In the genomic region with DNA sequence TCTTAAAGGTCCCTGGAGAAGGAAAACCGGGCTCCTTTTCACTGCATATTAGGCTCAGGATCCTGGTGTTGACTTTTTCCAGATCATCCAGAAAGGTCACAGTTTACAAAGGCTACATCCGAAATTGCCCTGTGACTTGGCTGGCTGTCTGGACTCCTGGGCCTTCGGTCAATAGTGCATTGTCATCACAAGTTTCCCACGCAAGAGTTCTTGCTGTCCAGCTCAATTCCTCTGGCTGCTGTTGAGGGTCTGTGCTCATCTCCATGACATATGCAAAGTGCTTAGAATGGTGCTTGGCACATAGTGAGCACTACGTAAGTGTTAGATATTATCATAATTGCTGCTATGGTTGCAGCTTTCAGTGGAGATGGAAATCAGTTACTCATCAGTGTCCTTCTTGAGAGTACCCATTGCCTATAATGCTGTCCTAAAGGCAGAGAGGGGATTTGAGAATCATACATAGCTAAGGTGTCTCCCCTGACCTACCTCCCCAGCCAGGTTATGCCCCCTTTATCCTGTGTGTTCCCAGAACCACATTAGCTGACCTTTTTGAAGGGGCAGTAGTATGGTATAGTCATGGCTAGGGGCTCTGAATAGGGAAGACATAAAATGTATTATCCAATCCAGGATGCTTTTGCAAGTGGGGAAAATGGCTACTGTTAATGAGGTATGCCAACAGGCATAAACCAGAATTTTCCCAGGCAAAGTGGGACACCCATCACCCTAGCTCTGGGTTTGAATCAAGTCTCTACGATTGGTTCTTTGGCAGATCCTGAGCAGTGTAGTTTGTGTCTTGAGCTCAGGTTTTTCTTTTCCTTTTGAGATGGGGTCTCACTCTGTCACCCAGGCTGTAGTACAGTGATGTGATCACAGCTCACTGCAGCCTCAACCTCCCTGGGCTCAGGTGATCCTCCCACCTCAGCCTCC, we compare ENCODE assay signal across 1 cellular context.
TF ChIP-seq lines count a peak whose summit lies in the region.

No MANE protein-coding gene starts in this region.

TF ChIP-seq in K562, 482 proteins besides CTCF, POLR2A, EP300 and RAD21 (continued from another document and continues in another):
- TF ChIP-seq, protein P1, sequence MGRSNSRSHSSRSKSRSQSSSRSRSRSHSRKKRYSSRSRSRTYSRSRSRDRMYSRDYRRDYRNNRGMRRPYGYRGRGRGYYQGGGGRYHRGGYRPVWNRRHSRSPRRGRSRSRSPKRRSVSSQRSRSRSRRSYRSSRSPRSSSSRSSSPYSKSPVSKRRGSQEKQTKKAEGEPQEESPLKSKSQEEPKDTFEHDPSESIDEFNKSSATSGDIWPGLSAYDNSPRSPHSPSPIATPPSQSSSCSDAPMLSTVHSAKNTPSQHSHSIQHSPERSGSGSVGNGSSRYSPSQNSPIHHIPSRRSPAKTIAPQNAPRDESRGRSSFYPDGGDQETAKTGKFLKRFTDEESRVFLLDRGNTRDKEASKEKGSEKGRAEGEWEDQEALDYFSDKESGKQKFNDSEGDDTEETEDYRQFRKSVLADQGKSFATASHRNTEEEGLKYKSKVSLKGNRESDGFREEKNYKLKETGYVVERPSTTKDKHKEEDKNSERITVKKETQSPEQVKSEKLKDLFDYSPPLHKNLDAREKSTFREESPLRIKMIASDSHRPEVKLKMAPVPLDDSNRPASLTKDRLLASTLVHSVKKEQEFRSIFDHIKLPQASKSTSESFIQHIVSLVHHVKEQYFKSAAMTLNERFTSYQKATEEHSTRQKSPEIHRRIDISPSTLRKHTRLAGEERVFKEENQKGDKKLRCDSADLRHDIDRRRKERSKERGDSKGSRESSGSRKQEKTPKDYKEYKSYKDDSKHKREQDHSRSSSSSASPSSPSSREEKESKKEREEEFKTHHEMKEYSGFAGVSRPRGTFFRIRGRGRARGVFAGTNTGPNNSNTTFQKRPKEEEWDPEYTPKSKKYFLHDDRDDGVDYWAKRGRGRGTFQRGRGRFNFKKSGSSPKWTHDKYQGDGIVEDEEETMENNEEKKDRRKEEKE (IDR thresholded peaks at IDR 0.05; ENCODE audit: borderline replicate concordance in 1 of 2, control insufficient read depth in 1 of 2, low read depth in 2 of 2, low read length in 1 of 2), result no peak
- TF ChIP-seq RFX1 (IDR thresholded peaks at IDR 0.05) (peak; percentile 28; the same call in 1 of the 2 replicates), ZNF316 (IDR thresholded peaks at IDR 0.05) (peak; percentile 88), ASH1L (IDR thresholded peaks at IDR 0.05; ENCODE audit: borderline replicate concordance, low read depth, partially characterized antibody) (no peak), ZNF79 (CRISPR knock-in tag; IDR thresholded peaks at IDR 0.05; ENCODE audit: low read depth) (no peak), TCFL5 (CRISPR knock-in tag; conservative IDR thresholded peaks at IDR 0.05) (no peak), HNRNPK (IDR thresholded peaks at IDR 0.05; ENCODE audit: low read depth, low read length, poor library complexity, severe bottlenecking) (no peak), NFRKB (IDR thresholded peaks at IDR 0.05; ENCODE audit: low read depth) (no peak), NCOA2 (IDR thresholded peaks at IDR 0.05; ENCODE audit: partially characterized antibody in 2 of 2) (no peak), NFIX (CRISPR knock-in tag; IDR thresholded peaks at IDR 0.05; ENCODE audit: low read depth) (no peak), PHB (CRISPR knock-in tag; IDR thresholded peaks at IDR 0.05) (no peak), TAF1 (IDR thresholded peaks at IDR 0.05; ENCODE audit: control insufficient read depth, extremely low read depth, insufficient read depth, low read length, severe bottlenecking) (no peak), ZBTB1 (CRISPR knock-in tag; IDR thresholded peaks at IDR 0.05; ENCODE audit: borderline replicate concordance, low read depth) (no peak), ETV1 (tag; conservative IDR thresholded peaks at IDR 0.05; ENCODE audit: low read depth) (no peak), SRSF1 (IDR thresholded peaks at IDR 0.05; ENCODE audit: low read depth, low read length) (no peak), NFE2L1 (tag; IDR thresholded peaks at IDR 0.05; ENCODE audit: borderline replicate concordance, low read depth) (0 out of 2 replicates have a peak, but pooled peaks have one; percentile 9), GABPA (tag; conservative IDR thresholded peaks at IDR 0.05; ENCODE audit: low read depth) (no peak), EGR1 (conservative IDR thresholded peaks at IDR 0.05) (no peak), ZNF121 (CRISPR knock-in tag; conservative IDR thresholded peaks at IDR 0.05) (no peak), HEY1 (CRISPR knock-in tag; IDR thresholded peaks at IDR 0.05; ENCODE audit: borderline replicate concordance) (no peak), C11orf30 (IDR thresholded peaks at IDR 0.05; ENCODE audit: low read depth) (peak; percentile 83), LCOR (CRISPR knock-in tag; IDR thresholded peaks at IDR 0.05) (no peak), LEF1 (IDR thresholded peaks at IDR 0.05) (no peak), ZNF197 (CRISPR knock-in tag; IDR thresholded peaks at IDR 0.05; ENCODE audit: low read depth) (no peak), CCNT2 (IDR thresholded peaks at IDR 0.05; ENCODE audit: borderline replicate concordance, extremely low read depth, insufficient read length, low read depth, low read length) (no peak), RHOXF2B (CRISPR knock-in tag; conservative IDR thresholded peaks at IDR 0.05) (no peak), ZNF311 (CRISPR knock-in tag; IDR thresholded peaks at IDR 0.05) (no peak), NBN (IDR thresholded peaks at IDR 0.05; ENCODE audit: low read depth) (no peak), ZNF354B (CRISPR knock-in tag; IDR thresholded peaks at IDR 0.05) (no peak), TAL1 (IDR thresholded peaks at IDR 0.05) (no peak), SRSF3 (IDR thresholded peaks at IDR 0.05; ENCODE audit: insufficient read depth, low read length) (no peak)
- TF ChIP-seq, protein P2, sequence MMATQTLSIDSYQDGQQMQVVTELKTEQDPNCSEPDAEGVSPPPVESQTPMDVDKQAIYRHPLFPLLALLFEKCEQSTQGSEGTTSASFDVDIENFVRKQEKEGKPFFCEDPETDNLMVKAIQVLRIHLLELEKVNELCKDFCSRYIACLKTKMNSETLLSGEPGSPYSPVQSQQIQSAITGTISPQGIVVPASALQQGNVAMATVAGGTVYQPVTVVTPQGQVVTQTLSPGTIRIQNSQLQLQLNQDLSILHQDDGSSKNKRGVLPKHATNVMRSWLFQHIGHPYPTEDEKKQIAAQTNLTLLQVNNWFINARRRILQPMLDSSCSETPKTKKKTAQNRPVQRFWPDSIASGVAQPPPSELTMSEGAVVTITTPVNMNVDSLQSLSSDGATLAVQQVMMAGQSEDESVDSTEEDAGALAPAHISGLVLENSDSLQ (IDR thresholded peaks at IDR 0.05), result no peak
- TF ChIP-seq, protein P3, sequence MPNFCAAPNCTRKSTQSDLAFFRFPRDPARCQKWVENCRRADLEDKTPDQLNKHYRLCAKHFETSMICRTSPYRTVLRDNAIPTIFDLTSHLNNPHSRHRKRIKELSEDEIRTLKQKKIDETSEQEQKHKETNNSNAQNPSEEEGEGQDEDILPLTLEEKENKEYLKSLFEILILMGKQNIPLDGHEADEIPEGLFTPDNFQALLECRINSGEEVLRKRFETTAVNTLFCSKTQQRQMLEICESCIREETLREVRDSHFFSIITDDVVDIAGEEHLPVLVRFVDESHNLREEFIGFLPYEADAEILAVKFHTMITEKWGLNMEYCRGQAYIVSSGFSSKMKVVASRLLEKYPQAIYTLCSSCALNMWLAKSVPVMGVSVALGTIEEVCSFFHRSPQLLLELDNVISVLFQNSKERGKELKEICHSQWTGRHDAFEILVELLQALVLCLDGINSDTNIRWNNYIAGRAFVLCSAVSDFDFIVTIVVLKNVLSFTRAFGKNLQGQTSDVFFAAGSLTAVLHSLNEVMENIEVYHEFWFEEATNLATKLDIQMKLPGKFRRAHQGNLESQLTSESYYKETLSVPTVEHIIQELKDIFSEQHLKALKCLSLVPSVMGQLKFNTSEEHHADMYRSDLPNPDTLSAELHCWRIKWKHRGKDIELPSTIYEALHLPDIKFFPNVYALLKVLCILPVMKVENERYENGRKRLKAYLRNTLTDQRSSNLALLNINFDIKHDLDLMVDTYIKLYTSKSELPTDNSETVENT (CRISPR knock-in tag; IDR thresholded peaks at IDR 0.05), result no peak
- TF ChIP-seq, protein P4, sequence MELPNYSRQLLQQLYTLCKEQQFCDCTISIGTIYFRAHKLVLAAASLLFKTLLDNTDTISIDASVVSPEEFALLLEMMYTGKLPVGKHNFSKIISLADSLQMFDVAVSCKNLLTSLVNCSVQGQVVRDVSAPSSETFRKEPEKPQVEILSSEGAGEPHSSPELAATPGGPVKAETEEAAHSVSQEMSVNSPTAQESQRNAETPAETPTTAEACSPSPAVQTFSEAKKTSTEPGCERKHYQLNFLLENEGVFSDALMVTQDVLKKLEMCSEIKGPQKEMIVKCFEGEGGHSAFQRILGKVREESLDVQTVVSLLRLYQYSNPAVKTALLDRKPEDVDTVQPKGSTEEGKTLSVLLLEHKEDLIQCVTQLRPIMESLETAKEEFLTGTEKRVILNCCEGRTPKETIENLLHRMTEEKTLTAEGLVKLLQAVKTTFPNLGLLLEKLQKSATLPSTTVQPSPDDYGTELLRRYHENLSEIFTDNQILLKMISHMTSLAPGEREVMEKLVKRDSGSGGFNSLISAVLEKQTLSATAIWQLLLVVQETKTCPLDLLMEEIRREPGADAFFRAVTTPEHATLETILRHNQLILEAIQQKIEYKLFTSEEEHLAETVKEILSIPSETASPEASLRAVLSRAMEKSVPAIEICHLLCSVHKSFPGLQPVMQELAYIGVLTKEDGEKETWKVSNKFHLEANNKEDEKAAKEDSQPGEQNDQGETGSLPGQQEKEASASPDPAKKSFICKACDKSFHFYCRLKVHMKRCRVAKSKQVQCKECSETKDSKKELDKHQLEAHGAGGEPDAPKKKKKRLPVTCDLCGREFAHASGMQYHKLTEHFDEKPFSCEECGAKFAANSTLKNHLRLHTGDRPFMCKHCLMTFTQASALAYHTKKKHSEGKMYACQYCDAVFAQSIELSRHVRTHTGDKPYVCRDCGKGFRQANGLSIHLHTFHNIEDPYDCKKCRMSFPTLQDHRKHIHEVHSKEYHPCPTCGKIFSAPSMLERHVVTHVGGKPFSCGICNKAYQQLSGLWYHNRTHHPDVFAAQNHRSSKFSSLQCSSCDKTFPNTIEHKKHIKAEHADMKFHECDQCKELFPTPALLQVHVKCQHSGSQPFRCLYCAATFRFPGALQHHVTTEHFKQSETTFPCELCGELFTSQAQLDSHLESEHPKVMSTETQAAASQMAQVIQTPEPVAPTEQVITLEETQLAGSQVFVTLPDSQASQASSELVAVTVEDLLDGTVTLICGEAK (IDR thresholded peaks at IDR 0.05), result no peak
- TF ChIP-seq, protein P4 (CRISPR knock-in tag; IDR thresholded peaks at IDR 0.05), result no peak
- TF ChIP-seq, protein P5, sequence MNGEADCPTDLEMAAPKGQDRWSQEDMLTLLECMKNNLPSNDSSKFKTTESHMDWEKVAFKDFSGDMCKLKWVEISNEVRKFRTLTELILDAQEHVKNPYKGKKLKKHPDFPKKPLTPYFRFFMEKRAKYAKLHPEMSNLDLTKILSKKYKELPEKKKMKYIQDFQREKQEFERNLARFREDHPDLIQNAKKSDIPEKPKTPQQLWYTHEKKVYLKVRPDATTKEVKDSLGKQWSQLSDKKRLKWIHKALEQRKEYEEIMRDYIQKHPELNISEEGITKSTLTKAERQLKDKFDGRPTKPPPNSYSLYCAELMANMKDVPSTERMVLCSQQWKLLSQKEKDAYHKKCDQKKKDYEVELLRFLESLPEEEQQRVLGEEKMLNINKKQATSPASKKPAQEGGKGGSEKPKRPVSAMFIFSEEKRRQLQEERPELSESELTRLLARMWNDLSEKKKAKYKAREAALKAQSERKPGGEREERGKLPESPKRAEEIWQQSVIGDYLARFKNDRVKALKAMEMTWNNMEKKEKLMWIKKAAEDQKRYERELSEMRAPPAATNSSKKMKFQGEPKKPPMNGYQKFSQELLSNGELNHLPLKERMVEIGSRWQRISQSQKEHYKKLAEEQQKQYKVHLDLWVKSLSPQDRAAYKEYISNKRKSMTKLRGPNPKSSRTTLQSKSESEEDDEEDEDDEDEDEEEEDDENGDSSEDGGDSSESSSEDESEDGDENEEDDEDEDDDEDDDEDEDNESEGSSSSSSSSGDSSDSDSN (IDR thresholded peaks at IDR 0.05; ENCODE audit: borderline replicate concordance in 1 of 2, low read depth in 2 of 2, low read length in 2 of 2), result no peak
- TF ChIP-seq, protein P6, sequence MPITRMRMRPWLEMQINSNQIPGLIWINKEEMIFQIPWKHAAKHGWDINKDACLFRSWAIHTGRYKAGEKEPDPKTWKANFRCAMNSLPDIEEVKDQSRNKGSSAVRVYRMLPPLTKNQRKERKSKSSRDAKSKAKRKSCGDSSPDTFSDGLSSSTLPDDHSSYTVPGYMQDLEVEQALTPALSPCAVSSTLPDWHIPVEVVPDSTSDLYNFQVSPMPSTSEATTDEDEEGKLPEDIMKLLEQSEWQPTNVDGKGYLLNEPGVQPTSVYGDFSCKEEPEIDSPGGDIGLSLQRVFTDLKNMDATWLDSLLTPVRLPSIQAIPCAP (CRISPR knock-in tag; IDR thresholded peaks at IDR 0.05; ENCODE audit: borderline replicate concordance), result no peak
- TF ChIP-seq, protein P7, sequence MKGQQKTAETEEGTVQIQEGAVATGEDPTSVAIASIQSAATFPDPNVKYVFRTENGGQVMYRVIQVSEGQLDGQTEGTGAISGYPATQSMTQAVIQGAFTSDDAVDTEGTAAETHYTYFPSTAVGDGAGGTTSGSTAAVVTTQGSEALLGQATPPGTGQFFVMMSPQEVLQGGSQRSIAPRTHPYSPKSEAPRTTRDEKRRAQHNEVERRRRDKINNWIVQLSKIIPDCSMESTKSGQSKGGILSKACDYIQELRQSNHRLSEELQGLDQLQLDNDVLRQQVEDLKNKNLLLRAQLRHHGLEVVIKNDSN (CRISPR knock-in tag; IDR thresholded peaks at IDR 0.05), result no peak
